In the genomic region with DNA sequence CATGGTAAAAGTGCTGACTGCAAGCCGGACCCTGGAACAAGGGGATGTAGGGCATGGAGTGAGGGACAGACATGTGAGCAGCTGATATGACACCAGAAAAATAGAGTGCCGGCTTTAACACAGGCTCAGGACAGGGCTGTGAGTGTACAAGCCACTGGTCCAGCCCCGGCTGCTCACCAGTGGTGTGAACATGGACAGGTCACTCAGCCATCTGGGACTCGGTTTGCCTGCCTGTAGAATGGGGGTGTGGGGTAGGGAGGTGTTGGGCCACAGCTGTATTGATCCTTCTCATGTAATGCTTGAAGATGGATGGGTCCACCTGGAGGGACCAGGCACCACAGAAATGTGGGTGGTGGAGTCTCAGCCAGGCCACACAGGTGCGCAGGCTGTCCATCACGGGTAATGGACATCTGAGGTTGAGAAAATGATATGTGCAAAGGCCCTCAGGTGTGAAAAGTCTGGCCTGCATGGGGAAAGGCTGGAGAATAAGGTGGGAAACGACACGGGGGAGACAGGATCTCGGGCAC, we compare ENCODE assay signal across 17 cellular contexts. TPM values are rescaled to one million over a fixed set of nuclear protein-coding genes. Genes with fewer than 3 reads are reported as not detected.
"Had no signal": no experiment of that assay in that cellular context is flagged by ENCODE, and none has a peak within 500 bp of the region (broad histone marks: within the 10 kb centered on the region; RNA-seq: fewer than 3 reads in every experiment).

No MANE protein-coding gene starts in this region.

- H3K4me1 ChIP-seq: adrenal gland had no signal

- H3K36me3 ChIP-seq: adrenal gland, cardiac muscle cell, esophagus squamous epithelium, suprapubic skin had no signal

- ATAC-seq: activated CD4-positive, alpha-beta T cell treated with anti-CD3 and anti-CD28 coated beads for 36 hours; left ventricle myocardium superior; natural killer cell treated with Interleukin-12 subunit alpha and Interleukin-12 subunit beta and Interleukin-15 and Interleukin-18, amount 100 ng/mL, for 72 hours; SK-N-SH treated with all-trans-retinoic acid at 6 μM for 48 hours; stimulated activated naive CD8-positive, alpha-beta T cell treated with anti-CD3 and anti-CD28 coated beads, Interleukin-15, Interleukin-2, amounts not matched to agents 100 U/mL and 50 U/mL, for 24 hours had no signal

- H3K9me3 ChIP-seq: adrenal gland, esophagus squamous epithelium, suprapubic skin had no signal

- H3K27ac ChIP-seq: adrenal gland, cardiac muscle cell, esophagus squamous epithelium, hepatocyte, suprapubic skin had no signal

- H3K4me3 Mint-ChIP-seq: activated CD4-positive, alpha-beta memory T cell treated with anti-CD3 and anti-CD28 coated beads, Interleukin-2, amount 10 ng/mL, durations not matched to agents 7 days and 5 days; activated CD4-positive, alpha-beta T cell treated with anti-CD3 and anti-CD28 coated beads for 36 hours; activated naive CD4-positive, alpha-beta T cell treated with anti-CD3 and anti-CD28 coated beads, Interleukin-2, amount 50 U/mL, for 24 hours; activated T-cell treated with anti-CD3 and anti-CD28 coated beads, Interleukin-2, amount 50 U/mL, for 24 hours; memory B cell; natural killer cell treated with Interleukin-12 subunit alpha and Interleukin-12 subunit beta and Interleukin-15 and Interleukin-18, amount 100 ng/mL, for 72 hours; type B pancreatic cell had no signal

- H3K27ac Mint-ChIP-seq: activated CD4-positive, alpha-beta memory T cell treated with anti-CD3 and anti-CD28 coated beads, Interleukin-2, amount 10 ng/mL, durations not matched to agents 7 days and 5 days; activated CD4-positive, alpha-beta T cell treated with anti-CD3 and anti-CD28 coated beads for 36 hours; activated naive CD4-positive, alpha-beta T cell treated with anti-CD3 and anti-CD28 coated beads, Interleukin-2, amount 50 U/mL, for 24 hours; activated T-cell treated with anti-CD3 and anti-CD28 coated beads, Interleukin-2, amount 50 U/mL, for 24 hours; memory B cell; natural killer cell treated with Interleukin-12 subunit alpha and Interleukin-12 subunit beta and Interleukin-15 and Interleukin-18, amount 100 ng/mL, for 72 hours; type B pancreatic cell had no signal

- H3K4me3 ChIP-seq: adrenal gland, cardiac muscle cell, esophagus squamous epithelium, hepatocyte, suprapubic skin had no signal

- H3K36me3 Mint-ChIP-seq: memory B cell; natural killer cell treated with Interleukin-12 subunit alpha and Interleukin-12 subunit beta and Interleukin-15 and Interleukin-18, amount 100 ng/mL, for 72 hours; type B pancreatic cell had no signal

- H3K27me3 Mint-ChIP-seq: activated CD4-positive, alpha-beta T cell treated with anti-CD3 and anti-CD28 coated beads for 36 hours; activated naive CD4-positive, alpha-beta T cell treated with anti-CD3 and anti-CD28 coated beads, Interleukin-2, amount 50 U/mL, for 24 hours; activated T-cell treated with anti-CD3 and anti-CD28 coated beads, Interleukin-2, amount 50 U/mL, for 24 hours; natural killer cell treated with Interleukin-12 subunit alpha and Interleukin-12 subunit beta and Interleukin-15 and Interleukin-18, amount 100 ng/mL, for 72 hours had no signal

- H3K27me3 ChIP-seq: adrenal gland, esophagus squamous epithelium, hepatocyte, suprapubic skin had no signal

- DNase-seq: activated CD4-positive, alpha-beta memory T cell treated with anti-CD3 and anti-CD28 coated beads, Interleukin-2, amount 10 ng/mL, durations not matched to agents 7 days and 5 days; activated CD4-positive, alpha-beta T cell treated with anti-CD3 and anti-CD28 coated beads for 36 hours; activated T-cell treated with anti-CD3 and anti-CD28 coated beads, Interleukin-2, amount 50 U/mL, for 24 hours; adrenal gland; esophagus squamous epithelium; left ventricle myocardium superior; small intestine; stimulated activated naive CD8-positive, alpha-beta T cell treated with anti-CD3 and anti-CD28 coated beads, Interleukin-15, Interleukin-2, amounts not matched to agents 100 U/mL and 50 U/mL, for 24 hours; T-helper 1 cell had no signal

- H3K4me1 Mint-ChIP-seq: memory B cell had no signal

- H3K9me3 Mint-ChIP-seq: activated CD4-positive, alpha-beta memory T cell treated with anti-CD3 and anti-CD28 coated beads, Interleukin-2, amount 10 ng/mL, durations not matched to agents 7 days and 5 days; activated naive CD4-positive, alpha-beta T cell treated with anti-CD3 and anti-CD28 coated beads, Interleukin-2, amount 50 U/mL, for 24 hours; activated T-cell treated with anti-CD3 and anti-CD28 coated beads, Interleukin-2, amount 50 U/mL, for 24 hours; memory B cell; natural killer cell treated with Interleukin-12 subunit alpha and Interleukin-12 subunit beta and Interleukin-15 and Interleukin-18, amount 100 ng/mL, for 72 hours; type B pancreatic cell had no signal

RNA-seq across cellular contexts. Expression of gene KRT74, which starts 10.6 kb away (rescaled TPM):
- polyA plus RNA-seq: adrenal gland, cardiac muscle cell, hepatocyte had no signal

RNA-seq across cellular contexts. Expression of gene KRT72, which starts 17.0 kb away (rescaled TPM):
- polyA plus RNA-seq: cardiac muscle cell, hepatocyte had no signal

RNA-seq across cellular contexts. Expression of gene KRT71, which starts 31.3 kb away (rescaled TPM):
- polyA plus RNA-seq: adrenal gland, cardiac muscle cell, hepatocyte, small intestine had no signal

RNA-seq across cellular contexts. Expression of gene KRT73, which starts 34.1 kb away (rescaled TPM):
- polyA plus RNA-seq: cardiac muscle cell, hepatocyte had no signal
